1 cellular context compared by ENCODE assay signal in genomic region chr7:128904381-128905197, GRCh38.
A peak's percentile ranks its signal among the peaks of the same experiment; 100 is the strongest.
TF ChIP-seq lines count a peak whose summit lies in the region.

No MANE protein-coding gene starts in this region.

TF ChIP-seq in H1, 55 proteins besides CTCF, POLR2A, EP300 and RAD21 (continued from another document):
- TF ChIP-seq ATF2 (IDR thresholded peaks at IDR 0.05; ENCODE audit: low read length), result no peak
- TF ChIP-seq CTBP2 (IDR thresholded peaks at IDR 0.05; ENCODE audit: borderline replicate concordance, insufficient read depth, insufficient read length, low read length), result no peak
- peak; percentile 65 for TF ChIP-seq USF2 (IDR thresholded peaks at IDR 0.05; ENCODE audit: low read length)
- TF ChIP-seq CEBPB (IDR thresholded peaks at IDR 0.05; ENCODE audit: low read depth, low read length), result no peak
- 0 out of 2 replicates have a peak, but pooled peaks have one; percentile 16 for TF ChIP-seq CREB1 (IDR thresholded peaks at IDR 0.05)
- no peak for TF ChIP-seq RFX5 (IDR thresholded peaks at IDR 0.05; ENCODE audit: borderline replicate concordance, low read depth, low read length)
